Comparison of ENCODE assay signal across 12 cellular contexts in genomic region chr6:111743859-111744692, GRCh38.
DNase-seq lines count a peak whose midpoint lies in the region; ATAC-seq, FAIRE-seq and TF ChIP-seq lines count a peak whose summit lies in the region.
"Had no signal": no experiment of that assay in that cellular context is flagged by ENCODE, and none has a peak within 500 bp of the region (broad histone marks: within the 10 kb centered on the region; RNA-seq: fewer than 3 reads in every experiment).

No MANE protein-coding gene starts in this region.

- DNase-seq in Right ventricle myocardium inferior (ENCODE audit: missing footprints), result no peak
- DNase-seq in cardiac septum (ENCODE audit: low spot score), result no peak
- DNase-seq in fibroblast of mammary gland (ENCODE audit: low read depth), result peak; percentile 97
- DNase-seq in middle frontal gyrus (ENCODE audit: extremely low spot score, low spot score), result peak; percentile 34
- no peak for DNase-seq in OCI-M1 (lab: John Stamatoyannopoulos, UW)
- DNase-seq in D721Med (ENCODE audit: insufficient read length, low spot score), result no peak
- no peak for DNase-seq in effector CD4-positive, alpha-beta T cell
- DNase-seq: activated naive CD4-positive, alpha-beta T cell treated with anti-CD3 and anti-CD28 coated beads, Interleukin-2, amount 50 U/mL, for 16 hours; MV-4-11 had no signal

- FAIRE-seq in D721Med (lab: Jason Lieb, UNC), result no peak
- FAIRE-seq: urothelium cell line had no signal

- intact Hi-C loops in Right ventricle myocardium inferior (cut with DNase I) (loop anchor here (5.0 kb wide), 1 partner anchor 58 kb away; no protein-coding TSS in a partner anchor), cardiac septum (cut with DNase I) (no loop called here)

- TF ChIP-seq CTCF in fibroblast of mammary gland (conservative IDR thresholded peaks at IDR 0.05; ENCODE audit: control insufficient read depth, insufficient read depth, low read depth, low read length) (no peak), D721Med (IDR thresholded peaks at IDR 0.05; ENCODE audit: insufficient read depth, missing control alignments) (no peak)

- no peak overlapping the region for H3K4me3 ChIP-seq in fibroblast of mammary gland (ENCODE audit: control insufficient read depth, low read depth, low read length)
- H3K4me3 ChIP-seq: GM23338 had no signal

- ATAC-seq in Right ventricle myocardium inferior (peak; percentile 92), HG03097 (IDR thresholded peaks at IDR 0.05; ENCODE audit: low FRiP score, unreplicated experiment) (no peak)
- ATAC-seq: GM23338 had no signal

Comparison
In these comparisons a context has a peak if more than half of its experiments do, and no peak if none do; other contexts are left out.
1. DNase-seq: peak in fibroblast of mammary gland (single experiment) and middle frontal gyrus (single experiment); none in Right ventricle myocardium inferior (single experiment), cardiac septum (single experiment), OCI-M1 (single experiment), D721Med (single experiment) and effector CD4-positive, alpha-beta T cell (single experiment).